6 cellular contexts compared by ENCODE assay signal in genomic region chr16:67104061-67104460, GRCh38. TPM values are rescaled to one million over a fixed set of nuclear protein-coding genes. Genes with fewer than 3 reads are reported as not detected.
A peak's percentile ranks its signal among the peaks of the same experiment; 100 is the strongest.
DNase-seq lines count a peak whose midpoint lies in the region; ATAC-seq and TF ChIP-seq lines count a peak whose summit lies in the region.

No MANE protein-coding gene starts in this region.

- TF ChIP-seq CTCF in GM12865 (IDR thresholded peaks at IDR 0.05; ENCODE audit: insufficient read depth, low read depth, low read length, missing control alignments), result no peak

- peak; percentile 14 for DNase-seq in GM12865 (ENCODE audit: low read depth)
- DNase-seq in SW 1271 (lab: John Stamatoyannopoulos, UW), result peak; percentile 12 to 36
- no peak for DNase-seq in left lobe of liver (ENCODE audit: low spot score)
- DNase-seq in NCI-H345 (lab: John Stamatoyannopoulos, UW), result no peak
- DNase-seq in stimulated activated CD4-positive, alpha-beta T cell treated with anti-CD3 and anti-CD28 coated beads, Interleukin-2, amount 100 ng/mL, for 24 hours, result no peak
- DNase-seq in NCI-H1930 (lab: John Stamatoyannopoulos, UW), result no peak

- ATAC-seq in left lobe of liver, result peak; percentile 86

- no peak overlapping the region for H3K4me3 ChIP-seq in GM12865 (ENCODE audit: low read depth, low read length)

RNA-seq across cellular contexts. Expression of gene PHAF1, which starts 5.7 kb away (rescaled TPM):
- total RNA-seq in left lobe of liver, result 29.1 TPM

RNA-seq across cellular contexts. Expression of gene B3GNT9, which starts 46.7 kb away (rescaled TPM):
- total RNA-seq in left lobe of liver, result 1.6 TPM

RNA-seq across cellular contexts. Expression of gene TRADD, which starts 55.6 kb away (rescaled TPM):
- 12.1 TPM for total RNA-seq in left lobe of liver

RNA-seq across cellular contexts. Expression of gene FBXL8, which starts 55.7 kb away (rescaled TPM):
- 20.6 TPM for total RNA-seq in left lobe of liver

Comparison
In these comparisons a context has a peak if more than half of its experiments do, and no peak if none do; other contexts are left out.
1. DNase-seq: peak in GM12865 (single experiment) and SW 1271 (2 of 2); none in left lobe of liver (single experiment), NCI-H345 (single experiment), stimulated activated CD4-positive, alpha-beta T cell treated with anti-CD3 and anti-CD28 coated beads, Interleukin-2, amount 100 ng/mL, for 24 hours (0 of 2) and NCI-H1930 (0 of 2).